13 cellular contexts compared by ENCODE assay signal in the genomic region with DNA sequence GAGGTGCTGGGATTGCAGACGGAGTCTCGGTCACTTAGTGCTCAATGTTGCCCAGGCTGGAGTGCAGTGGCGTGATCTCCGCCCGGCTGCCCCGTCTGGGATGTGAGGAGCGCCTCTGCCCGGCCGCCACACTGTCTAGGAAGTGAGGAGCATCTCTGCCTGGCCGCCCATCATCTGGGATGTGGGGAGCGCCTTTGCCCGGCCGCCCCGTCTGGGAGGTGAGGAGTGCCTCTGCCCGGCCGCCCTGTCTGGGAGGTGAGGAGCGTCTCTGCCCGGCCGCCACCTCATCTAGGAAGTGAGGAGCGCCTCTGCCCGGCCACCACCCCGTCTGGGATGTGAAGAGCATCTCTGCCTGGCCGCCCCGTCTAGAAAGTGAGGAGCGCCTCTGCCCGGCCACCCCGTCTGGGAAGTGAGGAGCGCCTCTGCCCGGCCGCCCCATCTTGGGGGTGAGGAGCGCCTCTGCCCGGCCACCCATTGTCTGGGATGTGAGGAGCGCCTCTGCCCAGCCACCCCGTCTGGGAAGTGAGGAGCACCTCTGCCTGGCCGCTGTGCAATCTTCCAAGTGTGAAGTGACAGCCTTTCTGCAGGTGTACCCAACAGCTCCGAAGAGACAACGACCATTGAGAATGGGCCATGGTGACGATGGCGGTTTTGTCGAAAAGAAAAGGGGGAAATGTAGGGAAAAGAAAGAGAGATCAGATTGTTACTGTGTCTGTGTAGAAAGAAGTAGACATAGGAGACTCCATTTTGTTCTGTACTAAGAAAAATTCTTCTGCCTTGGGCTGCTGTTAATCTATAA. TPM values are rescaled to one million over a fixed set of nuclear protein-coding genes. Genes with fewer than 3 reads are reported as not detected.
"Had no signal": no experiment of that assay in that cellular context is flagged by ENCODE, and none has a peak within 500 bp of the region (broad histone marks: within the 10 kb centered on the region; RNA-seq: fewer than 3 reads in every experiment).

No MANE protein-coding gene starts in this region.

RNA-seq across cellular contexts. Expression of a gene that starts 46.0 kb away (rescaled TPM):
- total RNA-seq: kidney epithelial cell; left colon; left lobe of liver; liver; lower leg skin; lung microvascular endothelial cell; mammary epithelial cell; mesenteric fat pad; mesothelial cell of epicardium; mucosa of descending colon; mucosa of gallbladder; naive thymus-derived CD4-positive, alpha-beta T cell had no signal
- polyA plus RNA-seq: keratinocyte, mammary epithelial cell had no signal
